In genomic region chr5:15834596-15835245, GRCh38 we compare ENCODE assay signal across 11 cellular contexts.
DNase-seq lines count a peak whose midpoint lies in the region; ATAC-seq and TF ChIP-seq lines count a peak whose summit lies in the region.
"Had no signal": no experiment of that assay in that cellular context is flagged by ENCODE, and none has a peak within 500 bp of the region (broad histone marks: within the 10 kb centered on the region; RNA-seq: fewer than 3 reads in every experiment).

No MANE protein-coding gene starts in this region.

- H3K4me3 ChIP-seq in HAP-1 (no peak overlapping the region), skeletal muscle cell (ENCODE audit: low read depth, low read length) (no peak overlapping the region)
- H3K4me3 ChIP-seq: gastrocnemius medialis, SK-N-MC had no signal

- peaks cover 10% of the 10 kb centered on the region for H3K4me1 ChIP-seq in HAP-1
- H3K4me1 ChIP-seq: gastrocnemius medialis had no signal

- no peaks in the 10 kb centered on the region for H3K9me3 ChIP-seq in HAP-1
- H3K9me3 ChIP-seq: gastrocnemius medialis had no signal

- in situ Hi-C loops in HAP-1 (cut with MboI; ENCODE audit: low sequenced_read_pairs), result no loop called here

- no peaks in the 10 kb centered on the region for H3K36me3 ChIP-seq in HAP-1 (replicated peaks)
- H3K36me3 ChIP-seq: gastrocnemius medialis had no signal

- DNase-seq in HAP-1 (ENCODE audit: low spot score in 2 of 2) (peak; percentile 18 to 83), OCI-M1 (lab: John Stamatoyannopoulos, UW) (peak; percentile 34), fibroblast of gingiva (ENCODE audit: low read depth) (peak; percentile 84), skeletal muscle cell (ENCODE audit: low read depth) (peak; percentile 44), medulla oblongata (ENCODE audit: extremely low spot score) (no peak), GM19240 (ENCODE audit: insufficient read length, low spot score) (no peak), GM20000 (ENCODE audit: low spot score) (no peak)
- DNase-seq: activated CD4-positive, alpha-beta memory T cell treated with anti-CD3 and anti-CD28 coated beads for 36 hours; gastrocnemius medialis had no signal

- H3K27me3 ChIP-seq in HAP-1 (ENCODE audit: low read depth), result no peaks in the 10 kb centered on the region; the same call in 1 of the 2 replicates
- H3K27me3 ChIP-seq: gastrocnemius medialis had no signal

- no peak for TF ChIP-seq CTCF in GM20000 (IDR thresholded peaks at IDR 0.05; ENCODE audit: extremely low read depth, missing control alignments)

- ATAC-seq in GM21717 (IDR thresholded peaks at IDR 0.05; ENCODE audit: unreplicated experiment), result no peak
- ATAC-seq: gastrocnemius medialis had no signal

Comparison
In these comparisons a context has a peak if more than half of its experiments do, and no peak if none do; other contexts are left out.
1. DNase-seq: peak in HAP-1 (2 of 2), OCI-M1 (single experiment), fibroblast of gingiva (single experiment) and skeletal muscle cell (single experiment); none in medulla oblongata (single experiment), GM19240 (single experiment) and GM20000 (single experiment).